ENCODE assay signal across 11 cellular contexts in genomic region chr12:64098709-64099354, GRCh38.
DNase-seq lines count a peak whose midpoint lies in the region; ATAC-seq, FAIRE-seq and TF ChIP-seq lines count a peak whose summit lies in the region.
"Had no signal": no experiment of that assay in that cellular context is flagged by ENCODE, and none has a peak within 500 bp of the region (broad histone marks: within the 10 kb centered on the region; RNA-seq: fewer than 3 reads in every experiment).

No MANE protein-coding gene starts in this region.

- TF ChIP-seq CTCF in endothelial cell (IDR thresholded peaks at IDR 0.05; ENCODE audit: unreplicated experiment): no peak
- TF ChIP-seq CTCF in pancreas (IDR thresholded peaks at IDR 0.05): no peak

- H3K4me1 Mint-ChIP-seq in endothelial cell (ENCODE audit: unreplicated experiment): no peaks in the 10 kb centered on the region
- H3K4me1 Mint-ChIP-seq: activated naive CD4-positive, alpha-beta T cell treated with anti-CD3 and anti-CD28 coated beads, Interleukin-2, amount 50 U/mL, for 24 hours had no signal

- ATAC-seq in pancreas: peak; percentile 43 to 68 (median 56)

- H3K27ac ChIP-seq in pancreas: no peak overlapping the region

- H3K9me3 ChIP-seq in pancreas: no peaks in the 10 kb centered on the region

- no peaks in the 10 kb centered on the region for H3K36me3 ChIP-seq in pancreas

- intact Hi-C loops in pancreas (cut with DNase I): no loop called here

- no peak for FAIRE-seq in pancreas (lab: Jason Lieb, UNC)
- FAIRE-seq: keratinocyte had no signal

- peaks cover 0 to 11% (median 0%) of the 10 kb centered on the region in 3 donors for H3K4me1 ChIP-seq in pancreas

- H3K27ac Mint-ChIP-seq in endothelial cell (ENCODE audit: unreplicated experiment): no peak overlapping the region
- H3K27ac Mint-ChIP-seq: activated naive CD4-positive, alpha-beta T cell treated with anti-CD3 and anti-CD28 coated beads, Interleukin-2, amount 50 U/mL, for 24 hours had no signal

- H3K4me3 ChIP-seq in pancreas: no peak overlapping the region

- no peaks in the 10 kb centered on the region for H3K27me3 ChIP-seq in pancreas

- no peaks in the 10 kb centered on the region for H3K27me3 Mint-ChIP-seq in endothelial cell (ENCODE audit: unreplicated experiment)

- peaks cover 12% of the 10 kb centered on the region for H3K36me3 Mint-ChIP-seq in endothelial cell (ENCODE audit: low read depth, unreplicated experiment)
- H3K36me3 Mint-ChIP-seq: activated naive CD4-positive, alpha-beta T cell treated with anti-CD3 and anti-CD28 coated beads, Interleukin-2, amount 50 U/mL, for 24 hours had no signal

- peak; percentile 29 for DNase-seq in Daoy (ENCODE audit: low read depth)
- peak; percentile 84 for DNase-seq in NCI-H226
- no peak for DNase-seq in endothelial cell (ENCODE audit: low spot score)
- DNase-seq in pancreas: peak in 2 of 6 donors; percentile 25 to 30
- DNase-seq in HUDEP-2 (lab: John Stamatoyannopoulos, UW; ENCODE audit: unreplicated experiment in 76 of 76): no peak
- DNase-seq in activated CD4-positive, alpha-beta T cell treated with anti-CD3 and anti-CD28 coated beads for 4 hours: no peak
- DNase-seq in NCI-H526 (lab: John Stamatoyannopoulos, UW): no peak
- DNase-seq in OCI-M2 (lab: John Stamatoyannopoulos, UW; ENCODE audit: unreplicated experiment): no peak
- DNase-seq: activated CD4-positive, CD25-positive, alpha-beta regulatory T cell treated with anti-CD3 and anti-CD28 coated beads, Interleukin-2, amount 50 U/mL, for 72 hours had no signal

- H3K4me3 Mint-ChIP-seq in endothelial cell (ENCODE audit: unreplicated experiment): peak overlapping the region; percentile 83
- H3K4me3 Mint-ChIP-seq: activated naive CD4-positive, alpha-beta T cell treated with anti-CD3 and anti-CD28 coated beads, Interleukin-2, amount 50 U/mL, for 24 hours had no signal

- WGBS in pancreas, 2 donors: 48 to 61% methylated on average over 2 of the region's 2 CpGs

- H3K9me3 Mint-ChIP-seq in endothelial cell (ENCODE audit: unreplicated experiment): no peaks in the 10 kb centered on the region
- H3K9me3 Mint-ChIP-seq: activated naive CD4-positive, alpha-beta T cell treated with anti-CD3 and anti-CD28 coated beads, Interleukin-2, amount 50 U/mL, for 24 hours had no signal

Comparison
In these comparisons a context has a peak if more than half of its experiments do, and no peak if none do; other contexts are left out.
1. DNase-seq: peak in Daoy (single experiment) and NCI-H226 (single experiment); none in endothelial cell (single experiment), HUDEP-2 (0 of 76), activated CD4-positive, alpha-beta T cell treated with anti-CD3 and anti-CD28 coated beads for 4 hours (0 of 2), NCI-H526 (0 of 2) and OCI-M2 (single experiment).